Comparison of ENCODE assay signal across 13 cellular contexts in the genomic region with DNA sequence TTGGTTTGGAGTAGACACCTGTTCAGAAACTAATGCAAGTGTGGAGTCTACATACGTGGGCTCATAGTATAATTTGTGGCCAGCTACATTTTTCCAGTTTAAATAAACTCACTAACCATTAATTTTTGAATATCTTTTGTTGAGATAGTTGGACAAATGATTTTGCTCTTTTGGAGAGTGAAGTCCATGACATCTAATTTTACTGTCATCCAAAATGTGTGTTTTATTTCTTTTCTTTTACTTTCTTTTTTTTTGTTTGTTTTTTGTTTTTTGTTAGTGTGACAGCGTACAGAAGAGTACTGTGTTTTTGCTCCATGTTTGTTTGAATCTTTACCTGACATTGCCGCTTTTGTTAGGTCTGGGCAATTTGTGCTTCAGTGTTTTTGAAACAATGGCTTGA. TPM values are rescaled to one million over a fixed set of nuclear protein-coding genes. Genes with fewer than 3 reads are reported as not detected.
DNase-seq lines count a peak whose midpoint lies in the region; ATAC-seq and TF ChIP-seq lines count a peak whose summit lies in the region.
"Had no signal": no experiment of that assay in that cellular context is flagged by ENCODE, and none has a peak within 500 bp of the region (broad histone marks: within the 10 kb centered on the region; RNA-seq: fewer than 3 reads in every experiment).

No MANE protein-coding gene starts in this region.

- peaks cover 79% of the 10 kb centered on the region for H3K36me3 Mint-ChIP-seq in activated CD8-positive, alpha-beta T cell treated with anti-CD3 and anti-CD28 coated beads for 36 hours (ENCODE audit: low read depth)
- H3K36me3 Mint-ChIP-seq in immature natural killer cell, result peaks cover 4 to 14% (median 12%) of the 10 kb centered on the region in 3 donors

- DNase-seq in GM23248 (no peak), immature natural killer cell (no peak), foreskin keratinocyte (no peak)
- no peak for DNase-seq in activated CD8-positive, alpha-beta T cell treated with anti-CD3 and anti-CD28 coated beads for 36 hours
- DNase-seq: C1 segment of cervical spinal cord, H7, left cardiac atrium, NCI-H524 treated with DMSO at 0.1 percent for 48 hours, thyroid gland had no signal

- H3K4me3 Mint-ChIP-seq in activated CD8-positive, alpha-beta T cell treated with anti-CD3 and anti-CD28 coated beads for 36 hours, result no peak overlapping the region
- H3K4me3 Mint-ChIP-seq in immature natural killer cell, result peak overlapping the region in 4 of 5 donors; percentile 21 to 82 (median 58)

- no peak overlapping the region for H2AFZ ChIP-seq in ACC112 (ENCODE audit: low read length, unreplicated experiment)
- no peak overlapping the region for H2AFZ ChIP-seq in GM23248

- peaks cover 71% of the 10 kb centered on the region for H3K4me1 ChIP-seq in ACC112 (ENCODE audit: control insufficient read depth, insufficient read depth, low read length, unreplicated experiment)
- peaks cover 65% of the 10 kb centered on the region for H3K4me1 ChIP-seq in GM23248 (ENCODE audit: insufficient read depth)
- H3K4me1 ChIP-seq in foreskin keratinocyte, result peaks cover 14% of the 10 kb centered on the region

- H3K79me2 ChIP-seq in ACC112 (ENCODE audit: control insufficient read depth, insufficient read depth, low read length, unreplicated experiment) (peaks cover 95% of the 10 kb centered on the region), GM23248 (ENCODE audit: insufficient read depth) (peaks cover 98% of the 10 kb centered on the region)

- H3K4me1 Mint-ChIP-seq in activated CD8-positive, alpha-beta T cell treated with anti-CD3 and anti-CD28 coated beads for 36 hours (ENCODE audit: low read depth), result peaks cover 82% of the 10 kb centered on the region
- H3K4me1 Mint-ChIP-seq in immature natural killer cell, result peaks cover 80 to 95% of the 10 kb centered on the region in 2 donors

- intact Hi-C loops in activated CD8-positive, alpha-beta T cell treated with anti-CD3 and anti-CD28 coated beads for 36 hours (cut with micrococcal nuclease), result no loop called here

- no peaks in the 10 kb centered on the region for H3K9me3 ChIP-seq in GM23248 (ENCODE audit: low read depth)
- H3K9me3 ChIP-seq: thyroid gland had no signal

- H3F3A ChIP-seq in GM23248 (ENCODE audit: insufficient read depth), result no peaks in the 10 kb centered on the region

- in situ Hi-C loops in GM23248 (cut with MboI), result no loop called here

- H3K27ac ChIP-seq in ACC112 (ENCODE audit: low read depth, low read length) (no peak overlapping the region), GM23248 (no peak overlapping the region), foreskin keratinocyte (no peak overlapping the region)
- H3K27ac ChIP-seq: thyroid gland had no signal

- ATAC-seq in activated CD8-positive, alpha-beta T cell treated with anti-CD3 and anti-CD28 coated beads for 36 hours, result no peak
- ATAC-seq in GM21737 (IDR thresholded peaks at IDR 0.05; ENCODE audit: unreplicated experiment) (no peak), HG02588 (IDR thresholded peaks at IDR 0.05; ENCODE audit: unreplicated experiment) (no peak), GM18511 (IDR thresholded peaks at IDR 0.05; ENCODE audit: unreplicated experiment) (no peak), foreskin keratinocyte (no peak)
- ATAC-seq: left cardiac atrium had no signal

- CTCF ChIA-PET in activated CD8-positive, alpha-beta T cell treated with anti-CD3 and anti-CD28 coated beads for 36 hours (lab: Charles Lee), result interaction anchor here (0.9 to 12.3 kb wide), 3 partner anchors 31 to 152 kb away, joined by 3 to 153 read pairs (median 8); a partner anchor contains a TSS

- POLR2A ChIA-PET in activated CD8-positive, alpha-beta T cell treated with anti-CD3 and anti-CD28 coated beads for 36 hours (lab: Charles Lee), result interaction anchor here (0.7 kb wide), 1 partner anchor 680 kb away, joined by 3 read pairs; no protein-coding TSS in a partner anchor

- peak overlapping the region; percentile 81 for H3K27ac Mint-ChIP-seq in activated CD8-positive, alpha-beta T cell treated with anti-CD3 and anti-CD28 coated beads for 36 hours
- peak overlapping the region in 5 of 6 donors; percentile 18 to 69 (median 60) for H3K27ac Mint-ChIP-seq in immature natural killer cell

- peak overlapping the region; percentile 68 for H3K4me2 ChIP-seq in GM23248 (ENCODE audit: unreplicated experiment)

- no peaks in the 10 kb centered on the region for H3K27me3 ChIP-seq in ACC112 (ENCODE audit: insufficient read depth, low read length)
- H3K27me3 ChIP-seq in GM23248 (replicated peaks; ENCODE audit: insufficient read depth), result no peaks in the 10 kb centered on the region
- no peaks in the 10 kb centered on the region for H3K27me3 ChIP-seq in foreskin keratinocyte
- H3K27me3 ChIP-seq: thyroid gland had no signal

- no peaks in the 10 kb centered on the region for H3K9me2 ChIP-seq in GM23248 (ENCODE audit: insufficient read depth)

- peaks cover 11% of the 10 kb centered on the region; the same call in 1 of the 2 replicates for H4K20me1 ChIP-seq in GM23248 (ENCODE audit: insufficient read depth)

- H3K4me3 ChIP-seq in ACC112 (ENCODE audit: low read depth, low read length), result peak overlapping the region; percentile 84
- peak overlapping the region; percentile 63; the same call in 1 of the 2 replicates for H3K4me3 ChIP-seq in GM23248
- H3K4me3 ChIP-seq: thyroid gland had no signal

- H3K36me3 ChIP-seq in ACC112 (ENCODE audit: insufficient read depth, low read length) (peaks cover 52% of the 10 kb centered on the region), GM23248 (ENCODE audit: low read depth) (peaks cover 32% of the 10 kb centered on the region; the same call in 1 of the 2 replicates)

- TF ChIP-seq CTCF in activated CD8-positive, alpha-beta T cell treated with anti-CD3 and anti-CD28 coated beads for 36 hours (IDR thresholded peaks at IDR 0.05), result no peak
- TF ChIP-seq CTCF in foreskin keratinocyte (conservative IDR thresholded peaks at IDR 0.05), result no peak

- 69 to 71% methylated on average over 3 of the region's 3 CpGs for WGBS in GM23248 (ENCODE audit: low coverage in 1 of 2, low lambda C conversion rate in 2 of 2, missing lambda C conversion rate in 2 of 2), 2 experiments

- no peaks in the 10 kb centered on the region for H3K27me3 Mint-ChIP-seq in activated CD8-positive, alpha-beta T cell treated with anti-CD3 and anti-CD28 coated beads for 36 hours
- H3K27me3 Mint-ChIP-seq in immature natural killer cell (ENCODE audit: low read depth in 3 of 3), result peaks cover 0 to 7% (median 3%) of the 10 kb centered on the region in 3 donors

- no peaks in the 10 kb centered on the region for H3K9me3 Mint-ChIP-seq in activated CD8-positive, alpha-beta T cell treated with anti-CD3 and anti-CD28 coated beads for 36 hours
- H3K9me3 Mint-ChIP-seq in immature natural killer cell, result no peaks in the 10 kb centered on the region

- H3K9ac ChIP-seq in GM23248, result no peak overlapping the region

RNA-seq across cellular contexts. Expression of a gene that starts 5.0 kb away (rescaled TPM):
- total RNA-seq in GM23248 (2014; rRNA removed; shearing (Covaris generic)), result 18.7 and 22.5 TPM in 2 replicates
- polyA plus RNA-seq in GM23248 (2016; fragmentation: Nextera tagmentation; extraction: Ambion mirVana) (6.4 and 6.6 TPM in 2 replicates), immature natural killer cell (10 to 100 TPM in 1 of 3 donors, 1 to 10 TPM in 2; 5.7 to 14.4 (median 10.0) TPM), foreskin keratinocyte (3.0 and 3.2 TPM in 2 replicates)
- total RNA-seq in activated CD8-positive, alpha-beta T cell treated with anti-CD3 and anti-CD28 coated beads for 36 hours, result 10 to 100 TPM; 70.8 to 72.5 TPM
- total RNA-seq in foreskin keratinocyte, result 25.0 and 25.7 TPM in 2 replicates

RNA-seq across cellular contexts. Expression of a gene that starts 46.7 kb away (rescaled TPM):
- total RNA-seq in GM23248 (2014; rRNA removed; shearing (Covaris generic)), result 28.1 and 34.3 TPM in 2 replicates
- polyA plus RNA-seq in GM23248 (2016; fragmentation: Nextera tagmentation; extraction: Ambion mirVana) (15.6 and 15.9 TPM in 2 replicates), immature natural killer cell (under 1 TPM in 1 of 3 donors, not detected in 2; 0.80 TPM), foreskin keratinocyte (0.16 and 0.18 TPM in 2 replicates)
- total RNA-seq in activated CD8-positive, alpha-beta T cell treated with anti-CD3 and anti-CD28 coated beads for 36 hours, result under 1 TPM; 0.27 to 0.51 TPM
- total RNA-seq in foreskin keratinocyte, result 0.39 and 1.0 TPM in 2 replicates

Comparison
In these comparisons a context has a peak if more than half of its experiments do, and no peak if none do; other contexts are left out.
1. RNA of a gene that starts 46.7 kb away (total RNA-seq): 28.1 to 34.3 TPM in GM23248; 0.27 to 0.51 TPM in activated CD8-positive, alpha-beta T cell treated with anti-CD3 and anti-CD28 coated beads for 36 hours and 0.39 to 1.0 TPM in foreskin keratinocyte; every median in the first group is over 10 times any median in the second.